ENCODE assay signal across 8 cellular contexts in genomic region chr10:131982185-131982756, GRCh38. TPM values are rescaled to one million over a fixed set of nuclear protein-coding genes. Genes with fewer than 3 reads are reported as not detected.
DNase-seq lines count a peak whose midpoint lies in the region; ATAC-seq and TF ChIP-seq lines count a peak whose summit lies in the region.

No MANE protein-coding gene starts in this region.

- H3K27me3 ChIP-seq in parathyroid adenoma (ENCODE audit: control insufficient read depth, insufficient read depth, low read length) = no peaks in the 10 kb centered on the region

- no peaks in the 10 kb centered on the region for H3K9me3 Mint-ChIP-seq in effector memory CD8-positive, alpha-beta T cell

- DNase-seq in effector memory CD8-positive, alpha-beta T cell = peak in 1 of 3 experiments; percentile 15
- DNase-seq in HK-2 (ENCODE audit: unreplicated experiment) (no peak), mucosa of gallbladder (ENCODE audit: low spot score) (no peak)
- DNase-seq in activated CD4-positive, alpha-beta T cell treated with anti-CD3 and anti-CD28 coated beads for 4 hours = no peak

- H3K27ac ChIP-seq in KOPT-K1 (ENCODE audit: low read depth, low read length, poor library complexity, severe bottlenecking) = peak overlapping the region; percentile 56
- H3K27ac ChIP-seq in parathyroid adenoma = no peak overlapping the region

- peak overlapping the region in 1 of 2 donors; percentile 51 for H3K27ac Mint-ChIP-seq in effector memory CD8-positive, alpha-beta T cell

- H3K4me3 Mint-ChIP-seq in effector memory CD8-positive, alpha-beta T cell = peak overlapping the region; percentile 82

- H3K36me3 ChIP-seq in KOPT-K1 (ENCODE audit: insufficient read depth, low read length) (peaks cover 26% of the 10 kb centered on the region), parathyroid adenoma (ENCODE audit: control insufficient read depth, insufficient read depth, low read length) (no peaks in the 10 kb centered on the region)

- H3K4me3 ChIP-seq in GM12875 (ENCODE audit: low read depth, low read length) (peak overlapping the region; percentile 71), parathyroid adenoma (ENCODE audit: low read depth, low read length) (peak overlapping the region; percentile 67)

- H3K4me2 ChIP-seq in parathyroid adenoma (ENCODE audit: low read length) = peak overlapping the region; percentile 82

- no peaks in the 10 kb centered on the region for H3K79me2 ChIP-seq in parathyroid adenoma

- ATAC-seq in GM21576 (IDR thresholded peaks at IDR 0.05; ENCODE audit: unreplicated experiment) = peak; percentile 27
- peak; percentile 12 for ATAC-seq in effector memory CD8-positive, alpha-beta T cell (replicated peaks)

- peaks cover 20% of the 10 kb centered on the region for H3K9me3 ChIP-seq in KOPT-K1 (ENCODE audit: insufficient read depth, low read length, poor library complexity, severe bottlenecking)
- H3K9me3 ChIP-seq in parathyroid adenoma (ENCODE audit: control insufficient read depth, low read length) = no peaks in the 10 kb centered on the region

- H2AFZ ChIP-seq in parathyroid adenoma = peak overlapping the region; percentile 98

- peaks cover 3% of the 10 kb centered on the region for H3K36me3 Mint-ChIP-seq in effector memory CD8-positive, alpha-beta T cell (ENCODE audit: insufficient read depth)

- peaks cover 9% of the 10 kb centered on the region for H3K4me1 ChIP-seq in parathyroid adenoma

- H3K9ac ChIP-seq in parathyroid adenoma = no peak overlapping the region

- H3K4me1 Mint-ChIP-seq in effector memory CD8-positive, alpha-beta T cell (ENCODE audit: low read depth in 2 of 2) = peaks cover 20 to 24% of the 10 kb centered on the region in 2 donors

- H3K27me3 Mint-ChIP-seq in effector memory CD8-positive, alpha-beta T cell = no peaks in the 10 kb centered on the region

- TF ChIP-seq CTCF in GM12875 (IDR thresholded peaks at IDR 0.05; ENCODE audit: borderline replicate concordance, insufficient read depth, low read depth, low read length) = no peak
- no peak for TF ChIP-seq CTCF in parathyroid adenoma (IDR thresholded peaks at IDR 0.05)

RNA-seq across cellular contexts. Expression of gene BNIP3, which starts 0.5 kb away (rescaled TPM):
- total RNA-seq in mucosa of gallbladder = 71.5 TPM
